In the genomic region with DNA sequence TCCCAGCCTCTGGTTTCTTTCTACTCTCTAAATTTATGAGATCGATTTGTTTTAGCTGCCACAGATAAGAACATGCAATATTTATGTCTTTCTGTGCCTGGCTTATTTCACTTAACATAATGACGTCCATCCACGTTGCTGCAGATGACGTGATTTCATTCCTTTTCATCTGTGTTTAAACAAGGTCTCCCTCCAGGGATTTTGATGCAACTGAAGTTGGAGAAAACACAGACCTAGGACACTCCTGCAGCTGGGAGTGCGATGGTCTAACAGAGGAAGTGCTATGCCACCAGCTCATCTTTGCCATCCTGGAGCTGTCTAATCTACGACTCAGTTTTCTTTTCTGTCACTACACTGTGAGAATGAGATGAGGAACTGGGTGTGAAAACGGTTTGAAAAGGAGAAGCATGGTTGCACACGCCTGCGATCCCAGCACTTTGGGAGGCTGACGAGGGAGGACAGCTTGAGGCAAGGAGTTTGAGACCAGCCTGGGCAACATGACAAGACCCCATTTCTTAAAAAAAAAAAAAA, we compare ENCODE assay signal across 1 cellular context.
TF ChIP-seq lines count a peak whose summit lies in the region.

No MANE protein-coding gene starts in this region.

TF ChIP-seq in HepG2, 621 proteins besides CTCF, POLR2A, EP300 and RAD21 (continued from another document and continues in another):
- TF ChIP-seq, protein P1, sequence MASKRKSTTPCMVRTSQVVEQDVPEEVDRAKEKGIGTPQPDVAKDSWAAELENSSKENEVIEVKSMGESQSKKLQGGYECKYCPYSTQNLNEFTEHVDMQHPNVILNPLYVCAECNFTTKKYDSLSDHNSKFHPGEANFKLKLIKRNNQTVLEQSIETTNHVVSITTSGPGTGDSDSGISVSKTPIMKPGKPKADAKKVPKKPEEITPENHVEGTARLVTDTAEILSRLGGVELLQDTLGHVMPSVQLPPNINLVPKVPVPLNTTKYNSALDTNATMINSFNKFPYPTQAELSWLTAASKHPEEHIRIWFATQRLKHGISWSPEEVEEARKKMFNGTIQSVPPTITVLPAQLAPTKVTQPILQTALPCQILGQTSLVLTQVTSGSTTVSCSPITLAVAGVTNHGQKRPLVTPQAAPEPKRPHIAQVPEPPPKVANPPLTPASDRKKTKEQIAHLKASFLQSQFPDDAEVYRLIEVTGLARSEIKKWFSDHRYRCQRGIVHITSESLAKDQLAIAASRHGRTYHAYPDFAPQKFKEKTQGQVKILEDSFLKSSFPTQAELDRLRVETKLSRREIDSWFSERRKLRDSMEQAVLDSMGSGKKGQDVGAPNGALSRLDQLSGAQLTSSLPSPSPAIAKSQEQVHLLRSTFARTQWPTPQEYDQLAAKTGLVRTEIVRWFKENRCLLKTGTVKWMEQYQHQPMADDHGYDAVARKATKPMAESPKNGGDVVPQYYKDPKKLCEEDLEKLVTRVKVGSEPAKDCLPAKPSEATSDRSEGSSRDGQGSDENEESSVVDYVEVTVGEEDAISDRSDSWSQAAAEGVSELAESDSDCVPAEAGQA (IDR thresholded peaks at IDR 0.05; ENCODE audit: low read depth): peak; percentile 47; the same call in 1 of the 2 replicates
- TF ChIP-seq, protein P1 (CRISPR knock-in tag; IDR thresholded peaks at IDR 0.05; ENCODE audit: borderline replicate concordance): no peak
- peak; percentile 91 for TF ChIP-seq ZBTB21 (CRISPR knock-in tag; IDR thresholded peaks at IDR 0.05)
- peak; percentile 70 for TF ChIP-seq HOXA3 (CRISPR knock-in tag; IDR thresholded peaks at IDR 0.05)
- no peak for TF ChIP-seq IRX3 (CRISPR knock-in tag; IDR thresholded peaks at IDR 0.05; ENCODE audit: borderline replicate concordance, low read depth)
- no peak for TF ChIP-seq RAD51 (IDR thresholded peaks at IDR 0.05; ENCODE audit: borderline replicate concordance)
- peak; percentile 72 for TF ChIP-seq CREB1 (IDR thresholded peaks at IDR 0.05)
- TF ChIP-seq CREB1 (CRISPR knock-in tag; IDR thresholded peaks at IDR 0.05): peak; percentile 59; the same call in 1 of the 2 replicates
- no peak for TF ChIP-seq ZNF337 (CRISPR knock-in tag; IDR thresholded peaks at IDR 0.05; ENCODE audit: borderline replicate concordance, low read depth)
- TF ChIP-seq, protein P2, sequence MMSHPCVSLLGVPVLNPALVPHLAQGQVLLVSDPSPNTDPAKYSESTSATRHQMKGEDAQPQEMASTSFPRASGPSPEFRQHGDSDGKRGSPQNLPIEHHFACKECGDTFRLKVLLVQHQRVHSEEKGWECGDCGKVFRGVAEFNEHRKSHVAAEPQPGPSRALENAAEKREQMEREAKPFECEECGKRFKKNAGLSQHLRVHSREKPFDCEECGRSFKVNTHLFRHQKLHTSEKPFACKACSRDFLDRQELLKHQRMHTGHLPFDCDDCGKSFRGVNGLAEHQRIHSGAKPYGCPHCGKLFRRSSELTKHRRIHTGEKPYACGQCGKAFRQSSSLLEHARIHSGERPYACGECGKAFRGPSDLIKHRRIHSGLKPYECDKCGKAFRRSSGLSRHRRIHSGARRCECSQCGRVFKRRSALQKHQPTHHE (CRISPR knock-in tag; IDR thresholded peaks at IDR 0.05; ENCODE audit: borderline replicate concordance): no peak
- no peak for TF ChIP-seq ZNF460 (CRISPR knock-in tag; IDR thresholded peaks at IDR 0.05; ENCODE audit: borderline replicate concordance)
- TF ChIP-seq, protein P3, sequence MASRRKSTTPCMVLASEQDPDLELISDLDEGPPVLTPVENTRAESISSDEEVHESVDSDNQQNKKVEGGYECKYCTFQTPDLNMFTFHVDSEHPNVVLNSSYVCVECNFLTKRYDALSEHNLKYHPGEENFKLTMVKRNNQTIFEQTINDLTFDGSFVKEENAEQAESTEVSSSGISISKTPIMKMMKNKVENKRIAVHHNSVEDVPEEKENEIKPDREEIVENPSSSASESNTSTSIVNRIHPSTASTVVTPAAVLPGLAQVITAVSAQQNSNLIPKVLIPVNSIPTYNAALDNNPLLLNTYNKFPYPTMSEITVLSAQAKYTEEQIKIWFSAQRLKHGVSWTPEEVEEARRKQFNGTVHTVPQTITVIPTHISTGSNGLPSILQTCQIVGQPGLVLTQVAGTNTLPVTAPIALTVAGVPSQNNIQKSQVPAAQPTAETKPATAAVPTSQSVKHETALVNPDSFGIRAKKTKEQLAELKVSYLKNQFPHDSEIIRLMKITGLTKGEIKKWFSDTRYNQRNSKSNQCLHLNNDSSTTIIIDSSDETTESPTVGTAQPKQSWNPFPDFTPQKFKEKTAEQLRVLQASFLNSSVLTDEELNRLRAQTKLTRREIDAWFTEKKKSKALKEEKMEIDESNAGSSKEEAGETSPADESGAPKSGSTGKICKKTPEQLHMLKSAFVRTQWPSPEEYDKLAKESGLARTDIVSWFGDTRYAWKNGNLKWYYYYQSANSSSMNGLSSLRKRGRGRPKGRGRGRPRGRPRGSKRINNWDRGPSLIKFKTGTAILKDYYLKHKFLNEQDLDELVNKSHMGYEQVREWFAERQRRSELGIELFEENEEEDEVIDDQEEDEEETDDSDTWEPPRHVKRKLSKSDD (CRISPR knock-in tag; IDR thresholded peaks at IDR 0.05; ENCODE audit: low read depth): 0 out of 2 replicates have a peak, but pooled peaks have one; percentile 32
- 0 out of 2 replicates have a peak, but pooled peaks have one; percentile 31 for TF ChIP-seq ZNF816 (CRISPR knock-in tag; IDR thresholded peaks at IDR 0.05; ENCODE audit: borderline replicate concordance)
- TF ChIP-seq, protein P4, sequence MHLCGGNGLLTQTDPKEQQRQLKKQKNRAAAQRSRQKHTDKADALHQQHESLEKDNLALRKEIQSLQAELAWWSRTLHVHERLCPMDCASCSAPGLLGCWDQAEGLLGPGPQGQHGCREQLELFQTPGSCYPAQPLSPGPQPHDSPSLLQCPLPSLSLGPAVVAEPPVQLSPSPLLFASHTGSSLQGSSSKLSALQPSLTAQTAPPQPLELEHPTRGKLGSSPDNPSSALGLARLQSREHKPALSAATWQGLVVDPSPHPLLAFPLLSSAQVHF (CRISPR knock-in tag; IDR thresholded peaks at IDR 0.05): no peak
- TF ChIP-seq SRF (IDR thresholded peaks at IDR 0.05; ENCODE audit: low read depth, low read length): no peak
- no peak for TF ChIP-seq KDM2A (CRISPR knock-in tag; IDR thresholded peaks at IDR 0.05; ENCODE audit: borderline replicate concordance, low read depth)
- no peak for TF ChIP-seq GTF3A (CRISPR knock-in tag; conservative IDR thresholded peaks at IDR 0.05)
- TF ChIP-seq NCOA2 (CRISPR knock-in tag; IDR thresholded peaks at IDR 0.05): no peak
- TF ChIP-seq AGO1 (IDR thresholded peaks at IDR 0.05; ENCODE audit: low read depth, low read length, poor library complexity, severe bottlenecking): no peak
- TF ChIP-seq, protein P5, sequence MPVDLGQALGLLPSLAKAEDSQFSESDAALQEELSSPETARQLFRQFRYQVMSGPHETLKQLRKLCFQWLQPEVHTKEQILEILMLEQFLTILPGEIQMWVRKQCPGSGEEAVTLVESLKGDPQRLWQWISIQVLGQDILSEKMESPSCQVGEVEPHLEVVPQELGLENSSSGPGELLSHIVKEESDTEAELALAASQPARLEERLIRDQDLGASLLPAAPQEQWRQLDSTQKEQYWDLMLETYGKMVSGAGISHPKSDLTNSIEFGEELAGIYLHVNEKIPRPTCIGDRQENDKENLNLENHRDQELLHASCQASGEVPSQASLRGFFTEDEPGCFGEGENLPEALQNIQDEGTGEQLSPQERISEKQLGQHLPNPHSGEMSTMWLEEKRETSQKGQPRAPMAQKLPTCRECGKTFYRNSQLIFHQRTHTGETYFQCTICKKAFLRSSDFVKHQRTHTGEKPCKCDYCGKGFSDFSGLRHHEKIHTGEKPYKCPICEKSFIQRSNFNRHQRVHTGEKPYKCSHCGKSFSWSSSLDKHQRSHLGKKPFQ (CRISPR knock-in tag; IDR thresholded peaks at IDR 0.05; ENCODE audit: insufficient replicate concordance): no peak
- TF ChIP-seq ZBTB1 (CRISPR knock-in tag; IDR thresholded peaks at IDR 0.05; ENCODE audit: borderline replicate concordance): no peak
- no peak for TF ChIP-seq TBX3 (IDR thresholded peaks at IDR 0.05; ENCODE audit: borderline replicate concordance)
- TF ChIP-seq, protein P6, sequence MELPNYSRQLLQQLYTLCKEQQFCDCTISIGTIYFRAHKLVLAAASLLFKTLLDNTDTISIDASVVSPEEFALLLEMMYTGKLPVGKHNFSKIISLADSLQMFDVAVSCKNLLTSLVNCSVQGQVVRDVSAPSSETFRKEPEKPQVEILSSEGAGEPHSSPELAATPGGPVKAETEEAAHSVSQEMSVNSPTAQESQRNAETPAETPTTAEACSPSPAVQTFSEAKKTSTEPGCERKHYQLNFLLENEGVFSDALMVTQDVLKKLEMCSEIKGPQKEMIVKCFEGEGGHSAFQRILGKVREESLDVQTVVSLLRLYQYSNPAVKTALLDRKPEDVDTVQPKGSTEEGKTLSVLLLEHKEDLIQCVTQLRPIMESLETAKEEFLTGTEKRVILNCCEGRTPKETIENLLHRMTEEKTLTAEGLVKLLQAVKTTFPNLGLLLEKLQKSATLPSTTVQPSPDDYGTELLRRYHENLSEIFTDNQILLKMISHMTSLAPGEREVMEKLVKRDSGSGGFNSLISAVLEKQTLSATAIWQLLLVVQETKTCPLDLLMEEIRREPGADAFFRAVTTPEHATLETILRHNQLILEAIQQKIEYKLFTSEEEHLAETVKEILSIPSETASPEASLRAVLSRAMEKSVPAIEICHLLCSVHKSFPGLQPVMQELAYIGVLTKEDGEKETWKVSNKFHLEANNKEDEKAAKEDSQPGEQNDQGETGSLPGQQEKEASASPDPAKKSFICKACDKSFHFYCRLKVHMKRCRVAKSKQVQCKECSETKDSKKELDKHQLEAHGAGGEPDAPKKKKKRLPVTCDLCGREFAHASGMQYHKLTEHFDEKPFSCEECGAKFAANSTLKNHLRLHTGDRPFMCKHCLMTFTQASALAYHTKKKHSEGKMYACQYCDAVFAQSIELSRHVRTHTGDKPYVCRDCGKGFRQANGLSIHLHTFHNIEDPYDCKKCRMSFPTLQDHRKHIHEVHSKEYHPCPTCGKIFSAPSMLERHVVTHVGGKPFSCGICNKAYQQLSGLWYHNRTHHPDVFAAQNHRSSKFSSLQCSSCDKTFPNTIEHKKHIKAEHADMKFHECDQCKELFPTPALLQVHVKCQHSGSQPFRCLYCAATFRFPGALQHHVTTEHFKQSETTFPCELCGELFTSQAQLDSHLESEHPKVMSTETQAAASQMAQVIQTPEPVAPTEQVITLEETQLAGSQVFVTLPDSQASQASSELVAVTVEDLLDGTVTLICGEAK (IDR thresholded peaks at IDR 0.05): no peak
- TF ChIP-seq, protein P6 (CRISPR knock-in tag; IDR thresholded peaks at IDR 0.05): no peak
- no peak for TF ChIP-seq EEA1 (CRISPR knock-in tag; IDR thresholded peaks at IDR 0.05; ENCODE audit: borderline replicate concordance)
- no peak for TF ChIP-seq PTBP1 (IDR thresholded peaks at IDR 0.05; ENCODE audit: low read depth, low read length, poor library complexity, severe bottlenecking)
- TF ChIP-seq, protein P7, sequence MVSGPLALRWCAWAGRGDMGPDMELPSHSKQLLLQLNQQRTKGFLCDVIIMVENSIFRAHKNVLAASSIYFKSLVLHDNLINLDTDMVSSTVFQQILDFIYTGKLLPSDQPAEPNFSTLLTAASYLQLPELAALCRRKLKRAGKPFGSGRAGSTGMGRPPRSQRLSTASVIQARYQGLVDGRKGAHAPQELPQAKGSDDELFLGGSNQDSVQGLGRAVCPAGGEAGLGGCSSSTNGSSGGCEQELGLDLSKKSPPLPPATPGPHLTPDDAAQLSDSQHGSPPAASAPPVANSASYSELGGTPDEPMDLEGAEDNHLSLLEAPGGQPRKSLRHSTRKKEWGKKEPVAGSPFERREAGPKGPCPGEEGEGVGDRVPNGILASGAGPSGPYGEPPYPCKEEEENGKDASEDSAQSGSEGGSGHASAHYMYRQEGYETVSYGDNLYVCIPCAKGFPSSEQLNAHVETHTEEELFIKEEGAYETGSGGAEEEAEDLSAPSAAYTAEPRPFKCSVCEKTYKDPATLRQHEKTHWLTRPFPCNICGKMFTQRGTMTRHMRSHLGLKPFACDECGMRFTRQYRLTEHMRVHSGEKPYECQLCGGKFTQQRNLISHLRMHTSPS (CRISPR knock-in tag; IDR thresholded peaks at IDR 0.05; ENCODE audit: low read depth): no peak
- no peak for TF ChIP-seq CBX2 (IDR thresholded peaks at IDR 0.05; ENCODE audit: low read depth, low read length)
- no peak for TF ChIP-seq CBX2 (CRISPR knock-in tag; IDR thresholded peaks at IDR 0.05; ENCODE audit: low read depth)
